ENCODE assay signal across 8 cellular contexts in genomic region chr11:32090774-32091370, GRCh38. TPM values are rescaled to one million over a fixed set of nuclear protein-coding genes. Genes with fewer than 3 reads are reported as not detected.
DNase-seq lines count a peak whose midpoint lies in the region; ATAC-seq, FAIRE-seq and TF ChIP-seq lines count a peak whose summit lies in the region.

RCN1 (plus strand) TSS chr11:32091074; CDS start chr11:32091197, 123 bp downstream.

- no peak for TF ChIP-seq CTCF in fibroblast of villous mesenchyme (IDR thresholded peaks at IDR 0.05; ENCODE audit: insufficient read depth, low read depth, low read length)
- no peak for TF ChIP-seq CTCF in nephron (IDR thresholded peaks at IDR 0.05; ENCODE audit: unreplicated experiment in 3 of 3)

- FAIRE-seq in GM19239 (lab: Jason Lieb, UNC), result no peak

- peak; percentile 51 for ATAC-seq in HG03432 (IDR thresholded peaks at IDR 0.05; ENCODE audit: unreplicated experiment)

- H3K27ac ChIP-seq in temporal lobe (ENCODE audit: low read depth, low read length), result no peak within 1 kb of the TSS

- no peaks in the 10 kb centered on the region for H3K27me3 Mint-ChIP-seq in nephron (ENCODE audit: low read depth)

- H3K4me1 Mint-ChIP-seq in nephron, result peaks cover 55% of the 10 kb centered on the region

- H3K4me3 ChIP-seq in fibroblast of villous mesenchyme (ENCODE audit: low read depth, low read length), result peak within 1 kb of the TSS; percentile 87

- DNase-seq in CD1c-positive myeloid dendritic cell (ENCODE audit: extremely low spot score), result peak; percentile 68
- DNase-seq in GM19239 (ENCODE audit: insufficient read length, low spot score), result peak; percentile 30
- peak; percentile 75 for DNase-seq in OCI-M1 (lab: John Stamatoyannopoulos, UW)
- peak; percentile 14 for DNase-seq in activated gamma-delta T cell treated with Interleukin-2 at 50 U/mL for 16 hours
- peak; percentile 94 for DNase-seq in fibroblast of villous mesenchyme (ENCODE audit: low read depth)

- peak within 1 kb of the TSS; percentile 89 to 96 (median 96) for H3K4me3 Mint-ChIP-seq in nephron

- peak within 1 kb of the TSS; percentile 97 to 99 (median 98) for H3K27ac Mint-ChIP-seq in nephron

- H3K36me3 Mint-ChIP-seq in nephron (ENCODE audit: low read depth), result peaks cover 22% of the 10 kb centered on the region

- H3K9me3 Mint-ChIP-seq in nephron, result peaks cover 3% of the 10 kb centered on the region

RNA-seq across cellular contexts. Expression of gene RCN1, which starts in this region (rescaled TPM):
- 338 and 367 TPM in 2 replicates for total RNA-seq in fibroblast of villous mesenchyme
- 24.3 TPM for total RNA-seq in temporal lobe

Comparison
In these comparisons a context has a peak if more than half of its experiments do, and no peak if none do; other contexts are left out.
1. RNA of gene RCN1 (total RNA-seq): 338 to 367 TPM in fibroblast of villous mesenchyme; 24.3 TPM in temporal lobe (single experiment); every median in the first group is over 10 times any median in the second.
2. DNase-seq: peak in every context shown above with its lines; median percentile 94 in fibroblast of villous mesenchyme; 75 in OCI-M1; 68 in CD1c-positive myeloid dendritic cell; 30 in GM19239; 14 in activated gamma-delta T cell treated with Interleukin-2 at 50 U/mL for 16 hours.